ENCODE assay signal across 15 cellular contexts in genomic region chr7:150556521-150557138, GRCh38. TPM values are rescaled to one million over a fixed set of nuclear protein-coding genes. Genes with fewer than 3 reads are reported as not detected.
DNase-seq lines count a peak whose midpoint lies in the region; ATAC-seq and TF ChIP-seq lines count a peak whose summit lies in the region.
"Had no signal": no experiment of that assay in that cellular context is flagged by ENCODE, and none has a peak within 500 bp of the region (broad histone marks: within the 10 kb centered on the region; RNA-seq: fewer than 3 reads in every experiment).

No MANE protein-coding gene starts in this region.

- ATAC-seq in DND-41 (ENCODE audit: insufficient read depth, low read depth) (peak; percentile 89), GM21360 (IDR thresholded peaks at IDR 0.05; ENCODE audit: unreplicated experiment) (no peak), GM18909 (IDR thresholded peaks at IDR 0.05; ENCODE audit: poor library complexity, unreplicated experiment) (no peak)
- ATAC-seq in naive thymus-derived CD8-positive, alpha-beta T cell = peak; percentile 96 to 97
- ATAC-seq: foreskin keratinocyte had no signal

- 0 out of 2 replicates have a peak overlapping the region, but pooled peaks have one; percentile 3 for H3K4me2 ChIP-seq in DND-41 (ENCODE audit: insufficient read depth, low read length)

- H3K36me3 Mint-ChIP-seq in naive thymus-derived CD8-positive, alpha-beta T cell = peaks cover 5 to 48% (median 21%) of the 10 kb centered on the region in 3 donors

- peaks cover 32% of the 10 kb centered on the region for H3K9me3 ChIP-seq in DND-41 (ENCODE audit: insufficient read depth, low read length, severe bottlenecking)

- H3K27me3 Mint-ChIP-seq in naive thymus-derived CD8-positive, alpha-beta T cell = no peaks in the 10 kb centered on the region

- no peak overlapping the region for H3K9ac ChIP-seq in DND-41 (ENCODE audit: low read depth, low read length)

- POLR2A ChIA-PET in naive thymus-derived CD8-positive, alpha-beta T cell (lab: Charles Lee) = interaction anchor here (0.6 to 3.3 kb wide), 9 partner anchors 8 to 353 kb away, joined by 3 to 34 read pairs (median 5); partner anchors contain the start of genes GIMAP4 and GIMAP6

- H3K36me3 ChIP-seq in DND-41 (ENCODE audit: insufficient read depth, low read length) = 0 out of 2 replicates have a peak, but pooled peaks cover 2% of the 10 kb centered on the region

- H4K20me1 ChIP-seq in DND-41 (ENCODE audit: insufficient read depth, low read length) = no peaks in the 10 kb centered on the region

- peak overlapping the region; percentile 48 to 87 (median 82) for H3K4me3 Mint-ChIP-seq in naive thymus-derived CD8-positive, alpha-beta T cell
- H3K4me3 Mint-ChIP-seq: naive B cell had no signal

- H3K4me1 ChIP-seq in DND-41 (ENCODE audit: insufficient read depth, low read length) = peaks cover 17% of the 10 kb centered on the region
- H3K4me1 ChIP-seq: foreskin keratinocyte had no signal

- H3K79me2 ChIP-seq in DND-41 (ENCODE audit: insufficient read depth, low read length) = no peaks in the 10 kb centered on the region

- H3K27me3 ChIP-seq in DND-41 (ENCODE audit: insufficient read depth, low read length, poor library complexity) = no peaks in the 10 kb centered on the region
- H3K27me3 ChIP-seq: foreskin keratinocyte had no signal

- DNase-seq in DND-41 = peak; percentile 29
- DNase-seq in MV-4-11 (lab: John Stamatoyannopoulos, UW) = peak; percentile 9
- DNase-seq in central memory CD4-positive, alpha-beta T cell = peak; percentile 68
- peak in 5 of 10 donors; percentile 41 to 76 (median 68) for DNase-seq in naive thymus-derived CD8-positive, alpha-beta T cell
- DNase-seq in mesenteric fat pad (ENCODE audit: low spot score) = no peak
- DNase-seq: activated CD4-positive, alpha-beta T cell treated with anti-CD3 and anti-CD28 coated beads, Interleukin-2, amount 50 U/mL, for 4 hours; foreskin keratinocyte; naive B cell; NCI-H2227 treated with DMSO at 0.1 percent for 48 hours; stimulated activated CD4-positive, alpha-beta T cell treated with anti-CD3 and anti-CD28 coated beads, Interleukin-4, amount 100 ng/mL, for 4 hours had no signal

- H3K27ac Mint-ChIP-seq in naive thymus-derived CD8-positive, alpha-beta T cell = peak overlapping the region; percentile 84 to 99 (median 96)
- H3K27ac Mint-ChIP-seq: naive B cell had no signal

- H2AFZ ChIP-seq in DND-41 (ENCODE audit: low read depth, low read length) = peak overlapping the region; percentile 46

- peak overlapping the region; percentile 25 for H3K27ac ChIP-seq in DND-41 (ENCODE audit: low read length)
- H3K27ac ChIP-seq: C4-2B, foreskin keratinocyte had no signal

- H3K4me3 ChIP-seq in DND-41 (ENCODE audit: low read depth in 1 of 2, low read length in 2 of 2) = no peak overlapping the region

- TF ChIP-seq CTCF in DND-41 (IDR thresholded peaks at IDR 0.05; ENCODE audit: borderline replicate concordance, extremely low read depth, low read length, poor library complexity, severe bottlenecking) = no peak

- H3K9me3 Mint-ChIP-seq in naive thymus-derived CD8-positive, alpha-beta T cell = peaks cover 13 to 59% (median 40%) of the 10 kb centered on the region in 9 donors

- peaks cover 43 to 87% (median 86%) of the 10 kb centered on the region in 4 donors for H3K4me1 Mint-ChIP-seq in naive thymus-derived CD8-positive, alpha-beta T cell
- H3K4me1 Mint-ChIP-seq: naive B cell had no signal

RNA-seq across cellular contexts. Expression of gene GIMAP4, which starts 10.6 kb away (rescaled TPM):
- 100 to 1,000 TPM; 381 to 403 TPM for total RNA-seq in naive thymus-derived CD8-positive, alpha-beta T cell
- polyA plus RNA-seq in naive thymus-derived CD8-positive, alpha-beta T cell = 100 to 1,000 TPM; 233 to 526 (median 341) TPM
- total RNA-seq in mesenteric fat pad = 49.4 TPM
- total RNA-seq: foreskin keratinocyte, HT-29, OCI-LY7 had no signal
- polyA plus RNA-seq: foreskin keratinocyte had no signal

RNA-seq across cellular contexts. Expression of gene GIMAP7, which starts 42.0 kb away (rescaled TPM):
- 100 to 1,000 TPM; 367 to 369 TPM for total RNA-seq in naive thymus-derived CD8-positive, alpha-beta T cell
- polyA plus RNA-seq in naive thymus-derived CD8-positive, alpha-beta T cell = 100 to 1,000 TPM; 451 to 821 (median 658) TPM
- 27.3 TPM for total RNA-seq in mesenteric fat pad
- total RNA-seq: foreskin keratinocyte, HT-29, OCI-LY7 had no signal
- polyA plus RNA-seq: foreskin keratinocyte had no signal

Comparison
In these comparisons a context has a peak if more than half of its experiments do, and no peak if none do; other contexts are left out.
1. ATAC-seq: peak in DND-41 (single experiment) and naive thymus-derived CD8-positive, alpha-beta T cell (2 of 2); none in GM21360 (single experiment) and GM18909 (single experiment).
2. RNA of gene GIMAP7, which starts 42.0 kb away (total RNA-seq): 367 to 369 TPM in naive thymus-derived CD8-positive, alpha-beta T cell; 27.3 TPM in mesenteric fat pad (single experiment); every median in the first group is over 10 times any median in the second.